In the genomic region with DNA sequence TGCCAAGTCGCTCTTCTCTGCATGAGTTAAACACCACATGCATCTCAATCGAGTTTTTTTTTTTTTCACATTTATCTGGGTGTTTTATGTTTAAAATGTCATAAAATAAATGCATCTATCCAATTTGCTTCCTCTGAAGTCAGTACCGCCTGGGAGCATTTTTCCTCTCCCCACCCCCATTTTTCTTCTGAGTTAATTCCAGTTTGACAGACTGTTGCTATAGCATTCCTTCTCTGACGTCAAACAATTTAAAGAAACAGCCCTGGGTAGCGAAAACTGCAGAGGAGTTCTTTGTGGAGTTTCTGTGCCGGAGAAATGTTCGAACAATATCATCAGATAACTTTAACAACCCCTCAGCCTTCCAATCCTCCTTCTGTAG, we compare ENCODE assay signal across 1 cellular context.
TF ChIP-seq lines count a peak whose summit lies in the region.

No MANE protein-coding gene starts in this region.

TF ChIP-seq in H1, 55 proteins besides CTCF, POLR2A, EP300 and RAD21:
- TF ChIP-seq CREB1 (IDR thresholded peaks at IDR 0.05) (0 out of 2 replicates have a peak, but pooled peaks have one; percentile 40), CEBPB (IDR thresholded peaks at IDR 0.05; ENCODE audit: low read depth, low read length) (no peak), BCL11A (IDR thresholded peaks at IDR 0.05; ENCODE audit: low read depth in 2 of 2, low read length in 2 of 2) (no peak)
- TF ChIP-seq, protein P1, sequence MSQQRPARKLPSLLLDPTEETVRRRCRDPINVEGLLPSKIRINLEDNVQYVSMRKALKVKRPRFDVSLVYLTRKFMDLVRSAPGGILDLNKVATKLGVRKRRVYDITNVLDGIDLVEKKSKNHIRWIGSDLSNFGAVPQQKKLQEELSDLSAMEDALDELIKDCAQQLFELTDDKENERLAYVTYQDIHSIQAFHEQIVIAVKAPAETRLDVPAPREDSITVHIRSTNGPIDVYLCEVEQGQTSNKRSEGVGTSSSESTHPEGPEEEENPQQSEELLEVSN (IDR thresholded peaks at IDR 0.05) = no peak
